In genomic region chr17:7178973-7179316, GRCh38 we compare ENCODE assay signal across 24 cellular contexts. TPM values are rescaled to one million over a fixed set of nuclear protein-coding genes. Genes with fewer than 3 reads are reported as not detected.
DNase-seq lines count a peak whose midpoint lies in the region; ATAC-seq and TF ChIP-seq lines count a peak whose summit lies in the region.
"Had no signal": no experiment of that assay in that cellular context is flagged by ENCODE, and none has a peak within 500 bp of the region (broad histone marks: within the 10 kb centered on the region; RNA-seq: fewer than 3 reads in every experiment).

No MANE protein-coding gene starts in this region.

- peaks cover 16% of the 10 kb centered on the region for H3K27me3 Mint-ChIP-seq in GM23338 (ENCODE audit: insufficient read depth, low read depth, poor library complexity)
- no peaks in the 10 kb centered on the region for H3K27me3 Mint-ChIP-seq in nephron progenitor cell (ENCODE audit: low read depth, poor library complexity)

- no peak overlapping the region for H2AFZ ChIP-seq in GM23338

- no peaks in the 10 kb centered on the region for H3K36me3 ChIP-seq in GM23338 (ENCODE audit: insufficient read depth)
- H3K36me3 ChIP-seq: MG63 had no signal

- H3K4me1 ChIP-seq in GM23338 (ENCODE audit: insufficient read depth) = peaks cover 4% of the 10 kb centered on the region; the same call in 1 of the 2 replicates

- H3K4me1 Mint-ChIP-seq in GM23338 = peaks cover 12% of the 10 kb centered on the region
- peaks cover 19% of the 10 kb centered on the region for H3K4me1 Mint-ChIP-seq in nephron progenitor cell

- no peaks in the 10 kb centered on the region for H4K20me1 ChIP-seq in GM23338 (replicated peaks; ENCODE audit: insufficient read depth)

- no peak for DNase-seq in GM23338 (ENCODE audit: low spot score)
- DNase-seq in islet precursor cell = peak; percentile 48
- no peak for DNase-seq in nephron progenitor cell
- no peak for DNase-seq in Right ventricle myocardium superior
- DNase-seq in NCI-H2029 (lab: John Stamatoyannopoulos, UW) = no peak
- DNase-seq: C1 segment of cervical spinal cord; CD4-positive, alpha-beta memory T cell; COR-L47; DMS 273 treated with DMSO at 0.1 percent for 48 hours; DMS79 treated with DMSO at 0.1 percent for 48 hours; IMR-90; KG1; MG63; NCI-H1105 treated with DMSO at 0.1 percent for 48 hours; NCI-H146; NCI-H1930; NCI-H446 treated with DMSO at 0.1 percent for 48 hours; NCI-H526; NCI-H82; NK-92 treated with Interleukin-12 subunit alpha and Interleukin-12 subunit beta, amount 100 ng/mL, for 24 hours; PC-3; SHP77 had no signal

- H3K9me3 Mint-ChIP-seq in GM23338 = no peaks in the 10 kb centered on the region
- no peaks in the 10 kb centered on the region for H3K9me3 Mint-ChIP-seq in nephron progenitor cell
- H3K9me3 Mint-ChIP-seq: CD4-positive, alpha-beta memory T cell had no signal

- no peaks in the 10 kb centered on the region for H3K79me2 ChIP-seq in GM23338 (replicated peaks; ENCODE audit: insufficient read depth)

- H3K4me2 ChIP-seq in GM23338 = no peak overlapping the region

- no peak overlapping the region for H3K4me3 ChIP-seq in GM23338
- H3K4me3 ChIP-seq: MG63 had no signal

- intact Hi-C loops in Right ventricle myocardium superior (cut with DNase I) = no loop called here

- H3F3A ChIP-seq in GM23338 (replicated peaks; ENCODE audit: low read depth) = peaks cover 14% of the 10 kb centered on the region

- H3K27ac Mint-ChIP-seq in GM23338 (no peak overlapping the region), nephron progenitor cell (no peak overlapping the region)

- H3K27ac ChIP-seq in GM23338 (ENCODE audit: low read depth) = no peak overlapping the region

- no peaks in the 10 kb centered on the region for H3K9me2 ChIP-seq in GM23338 (ENCODE audit: insufficient read depth)

- 0 out of 3 replicates have a peak overlapping the region, but pooled peaks have one; percentile 11 for H3K4me3 Mint-ChIP-seq in GM23338
- peak overlapping the region; percentile 59 for H3K4me3 Mint-ChIP-seq in nephron progenitor cell

- peaks cover 42% of the 10 kb centered on the region for H3K27me3 ChIP-seq in GM23338 (ENCODE audit: insufficient read depth)
- H3K27me3 ChIP-seq: MG63 had no signal

- TF ChIP-seq CTCF in GM23338 (conservative IDR thresholded peaks at IDR 0.05; ENCODE audit: low read depth in 2 of 2) = no peak
- no peak for TF ChIP-seq CTCF in nephron progenitor cell (IDR thresholded peaks at IDR 0.05)

- no peaks in the 10 kb centered on the region for H3K36me3 Mint-ChIP-seq in GM23338 (ENCODE audit: low read depth)
- H3K36me3 Mint-ChIP-seq in nephron progenitor cell (ENCODE audit: low read depth) = no peaks in the 10 kb centered on the region
- H3K36me3 Mint-ChIP-seq: CD4-positive, alpha-beta memory T cell had no signal

- ATAC-seq in GM23338 = no peak
- ATAC-seq in Right ventricle myocardium superior (ENCODE audit: poor library complexity) = no peak
- ATAC-seq in HG03354 (IDR thresholded peaks at IDR 0.05; ENCODE audit: poor library complexity, severe bottlenecking, unreplicated experiment) = no peak
- ATAC-seq in HG03521 (IDR thresholded peaks at IDR 0.05; ENCODE audit: unreplicated experiment) = no peak

TF ChIP-seq in GM23338, 12 proteins besides CTCF, POLR2A, EP300 and RAD21 (continues in another document):
- TF ChIP-seq REST (IDR thresholded peaks at IDR 0.05; ENCODE audit: unreplicated experiment) = no peak
- TF ChIP-seq EZH2phosphoT487 (IDR thresholded peaks at IDR 0.05; ENCODE audit: unreplicated experiment) = no peak
- TF ChIP-seq EZH2 (IDR thresholded peaks at IDR 0.05; ENCODE audit: low read depth, unreplicated experiment) = no peak
- no peak for TF ChIP-seq ZNF331 (CRISPR knock-in tag; IDR thresholded peaks at IDR 0.05; ENCODE audit: low read depth)
- TF ChIP-seq STAT1 (IDR thresholded peaks at IDR 0.05; ENCODE audit: unreplicated experiment) = no peak
- no peak for TF ChIP-seq CREB1 (CRISPR knock-in tag; IDR thresholded peaks at IDR 0.05; ENCODE audit: low read depth)

RNA-seq across cellular contexts. Expression of gene ASGR1, which starts 0.2 kb away (rescaled TPM):
- 5.3 and 9.0 TPM in 2 replicates for total RNA-seq in GM23338 (2014; rRNA removed; shearing (Covaris generic))
- polyA plus RNA-seq in GM23338 (2016; fragmentation: Nextera tagmentation; extraction: Ambion mirVana) = 5.9 and 8.3 TPM in 2 replicates
- total RNA-seq in Right ventricle myocardium superior = 0.19 TPM
- total RNA-seq: CD4-positive, alpha-beta memory T cell had no signal
- polyA plus RNA-seq: CD4-positive, alpha-beta memory T cell had no signal

RNA-seq across cellular contexts. Expression of gene DLG4, which starts 40.7 kb away (rescaled TPM):
- 28.7 and 31.0 TPM in 2 replicates for total RNA-seq in GM23338 (2014; rRNA removed; shearing (Covaris generic))
- 7.7 and 11.1 TPM in 2 replicates for polyA plus RNA-seq in GM23338 (2016; fragmentation: Nextera tagmentation; extraction: Ambion mirVana)
- total RNA-seq in Right ventricle myocardium superior = 20.4 TPM

RNA-seq across cellular contexts. Expression of gene ACADVL, which starts 40.8 kb away (rescaled TPM):
- 108 and 152 TPM in 2 replicates for total RNA-seq in GM23338 (2014; rRNA removed; shearing (Covaris generic))
- polyA plus RNA-seq in GM23338 (2016; fragmentation: Nextera tagmentation; extraction: Ambion mirVana) = 139 and 156 TPM in 2 replicates
- 2,247 TPM for total RNA-seq in Right ventricle myocardium superior

RNA-seq across cellular contexts. Expression of gene DVL2, which starts 55.4 kb away (rescaled TPM):
- total RNA-seq in GM23338 (2014; rRNA removed; shearing (Covaris generic)) = 53.9 and 80.6 TPM in 2 replicates
- polyA plus RNA-seq in GM23338 (2016; fragmentation: Nextera tagmentation; extraction: Ambion mirVana) = 17.6 and 19.7 TPM in 2 replicates
- 20.4 TPM for total RNA-seq in Right ventricle myocardium superior

Comparison
In these comparisons a context has a peak if more than half of its experiments do, and no peak if none do; other contexts are left out.
1. RNA of gene ACADVL, which starts 40.8 kb away (total RNA-seq): 2,247 TPM in Right ventricle myocardium superior (single experiment); 108 to 152 TPM in GM23338; every median in the first group is over 10 times any median in the second.